ENCODE assay signal across 8 cellular contexts in the genomic region with DNA sequence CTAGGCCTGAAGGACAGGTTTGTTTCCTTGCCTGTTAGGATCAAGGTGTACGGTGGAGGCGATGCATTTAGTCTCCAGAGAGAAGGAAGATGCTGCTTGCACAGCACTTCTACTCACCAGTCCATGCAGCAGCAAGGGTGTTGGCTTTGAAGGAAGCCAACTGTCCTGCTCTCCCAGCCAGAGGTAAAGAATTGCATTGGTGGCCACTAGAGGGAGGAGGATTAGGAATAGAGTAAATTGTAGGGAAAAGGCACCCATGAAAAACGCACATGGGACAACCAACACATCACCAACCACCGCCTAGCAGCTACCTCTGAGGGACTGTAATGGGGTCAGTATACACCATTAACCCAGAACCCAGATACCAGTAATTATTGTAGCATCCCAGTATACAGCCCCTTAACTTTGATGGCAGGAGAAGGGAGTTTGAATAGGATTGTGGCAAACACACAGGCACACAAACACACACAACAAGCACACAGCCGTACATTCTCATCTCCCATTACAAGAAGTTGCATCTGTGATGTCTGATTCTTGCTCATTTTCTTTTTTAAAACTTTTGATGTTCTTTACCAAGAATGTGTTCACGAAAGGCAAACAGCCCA.
DNase-seq lines count a peak whose midpoint lies in the region; ATAC-seq and TF ChIP-seq lines count a peak whose summit lies in the region.

No MANE protein-coding gene starts in this region.

- H3K27ac ChIP-seq in RWPE2 (ENCODE audit: poor library complexity, severe bottlenecking) (peak overlapping the region; percentile 24), uterus (no peak overlapping the region), gastrocnemius medialis (no peak overlapping the region)

- TF ChIP-seq POLR2A in uterus (IDR thresholded peaks at IDR 0.05) (no peak), gastrocnemius medialis (IDR thresholded peaks at IDR 0.05) (no peak)

- H3K4me3 ChIP-seq in RWPE2 (ENCODE audit: severe bottlenecking) (no peak overlapping the region), uterus (no peak overlapping the region), gastrocnemius medialis (no peak overlapping the region)

- peaks cover 4% of the 10 kb centered on the region for H3K36me3 Mint-ChIP-seq in activated naive CD8-positive, alpha-beta T cell treated with anti-CD3 and anti-CD28 coated beads, Interleukin-2, amount 50 U/mL, for 24 hours (ENCODE audit: low read depth)
- no peaks in the 10 kb centered on the region for H3K36me3 Mint-ChIP-seq in activated naive CD8-positive, alpha-beta T cell treated with anti-CD3 and anti-CD28 coated beads for 36 hours

- H3K9me3 Mint-ChIP-seq in activated naive CD8-positive, alpha-beta T cell treated with anti-CD3 and anti-CD28 coated beads, Interleukin-2, amount 50 U/mL, for 24 hours: no peaks in the 10 kb centered on the region
- no peaks in the 10 kb centered on the region for H3K9me3 Mint-ChIP-seq in activated naive CD8-positive, alpha-beta T cell treated with anti-CD3 and anti-CD28 coated beads for 36 hours

- H3K4me1 ChIP-seq in RWPE2 (ENCODE audit: insufficient read depth, poor library complexity, severe bottlenecking) (peaks cover 12% of the 10 kb centered on the region), uterus (no peaks in the 10 kb centered on the region), gastrocnemius medialis (no peaks in the 10 kb centered on the region)

- no peaks in the 10 kb centered on the region for H3K9me3 ChIP-seq in RWPE2 (ENCODE audit: severe bottlenecking)
- H3K9me3 ChIP-seq in uterus: no peaks in the 10 kb centered on the region
- no peaks in the 10 kb centered on the region for H3K9me3 ChIP-seq in gastrocnemius medialis

- TF ChIP-seq CTCF in RWPE2 (IDR thresholded peaks at IDR 0.05; ENCODE audit: poor library complexity, severe bottlenecking): peak; percentile 72
- TF ChIP-seq CTCF in uterus (IDR thresholded peaks at IDR 0.05): peak in 3 of 4 experiments; percentile 3 to 27 (median 10)
- no peak for TF ChIP-seq CTCF in gastrocnemius medialis (IDR thresholded peaks at IDR 0.05 in 4 of 5, conservative IDR thresholded peaks at IDR 0.05 in 1 of 5)

- H3K4me1 Mint-ChIP-seq in activated naive CD8-positive, alpha-beta T cell treated with anti-CD3 and anti-CD28 coated beads, Interleukin-2, amount 50 U/mL, for 24 hours: no peaks in the 10 kb centered on the region
- no peaks in the 10 kb centered on the region for H3K4me1 Mint-ChIP-seq in activated naive CD8-positive, alpha-beta T cell treated with anti-CD3 and anti-CD28 coated beads for 36 hours

- H3K36me3 ChIP-seq in RWPE2 (ENCODE audit: low read depth) (peaks cover 32% of the 10 kb centered on the region), uterus (no peaks in the 10 kb centered on the region), gastrocnemius medialis (no peaks in the 10 kb centered on the region)

- intact Hi-C loops in left ventricle myocardium superior (cut with micrococcal nuclease): no loop called here
- intact Hi-C loops in uterus (cut with DNase I; ENCODE audit: low total_unique reads): no loop called here
- intact Hi-C loops in gastrocnemius medialis (cut with DNase I; ENCODE audit: low total_unique reads): no loop called here

- H3K27ac Mint-ChIP-seq in activated naive CD8-positive, alpha-beta T cell treated with anti-CD3 and anti-CD28 coated beads, Interleukin-2, amount 50 U/mL, for 24 hours: peak overlapping the region; percentile 3
- H3K27ac Mint-ChIP-seq in activated naive CD8-positive, alpha-beta T cell treated with anti-CD3 and anti-CD28 coated beads for 36 hours: no peak overlapping the region

- H3K4me3 Mint-ChIP-seq in activated naive CD8-positive, alpha-beta T cell treated with anti-CD3 and anti-CD28 coated beads, Interleukin-2, amount 50 U/mL, for 24 hours: no peak overlapping the region
- no peak overlapping the region for H3K4me3 Mint-ChIP-seq in activated naive CD8-positive, alpha-beta T cell treated with anti-CD3 and anti-CD28 coated beads for 36 hours

- H3K27me3 ChIP-seq in RWPE2 (ENCODE audit: insufficient read depth, poor library complexity, severe bottlenecking) (no peaks in the 10 kb centered on the region), uterus (no peaks in the 10 kb centered on the region), gastrocnemius medialis (no peaks in the 10 kb centered on the region)

- H3K27me3 Mint-ChIP-seq in activated naive CD8-positive, alpha-beta T cell treated with anti-CD3 and anti-CD28 coated beads, Interleukin-2, amount 50 U/mL, for 24 hours: no peaks in the 10 kb centered on the region
- no peaks in the 10 kb centered on the region for H3K27me3 Mint-ChIP-seq in activated naive CD8-positive, alpha-beta T cell treated with anti-CD3 and anti-CD28 coated beads for 36 hours

- DNase-seq in activated naive CD8-positive, alpha-beta T cell treated with anti-CD3 and anti-CD28 coated beads, Interleukin-2, amount 50 U/mL, for 24 hours: no peak
- DNase-seq in activated naive CD8-positive, alpha-beta T cell treated with anti-CD3 and anti-CD28 coated beads for 36 hours: no peak
- DNase-seq in RWPE2 (ENCODE audit: low spot score) (no peak), left ventricle myocardium superior (no peak), uterus (no peak), ureter (ENCODE audit: low spot score) (no peak), COLO668 (lab: John Stamatoyannopoulos, UW; ENCODE audit: unreplicated experiment) (no peak), gastrocnemius medialis (no peak)

- ATAC-seq in activated naive CD8-positive, alpha-beta T cell treated with anti-CD3 and anti-CD28 coated beads, Interleukin-2, amount 50 U/mL, for 24 hours: no peak
- ATAC-seq in RWPE2 (ENCODE audit: low read depth) (peak; percentile 52), left ventricle myocardium superior (peak; percentile 63), gastrocnemius medialis (no peak)

- in situ Hi-C loops in gastrocnemius medialis (cut with MboI; ENCODE audit: low sequenced_read_pairs in 4 of 4): no loop called here

Comparison
In these comparisons a context has a peak if more than half of its experiments do, and no peak if none do; other contexts are left out.
1. ATAC-seq: peak in RWPE2 (single experiment) and left ventricle myocardium superior (single experiment); none in activated naive CD8-positive, alpha-beta T cell treated with anti-CD3 and anti-CD28 coated beads, Interleukin-2, amount 50 U/mL, for 24 hours (single experiment) and gastrocnemius medialis (0 of 2).
2. CTCF ChIP-seq: peak in RWPE2 (single experiment) and uterus (3 of 4); none in gastrocnemius medialis (0 of 5).